9 cellular contexts compared by ENCODE assay signal in the genomic region with DNA sequence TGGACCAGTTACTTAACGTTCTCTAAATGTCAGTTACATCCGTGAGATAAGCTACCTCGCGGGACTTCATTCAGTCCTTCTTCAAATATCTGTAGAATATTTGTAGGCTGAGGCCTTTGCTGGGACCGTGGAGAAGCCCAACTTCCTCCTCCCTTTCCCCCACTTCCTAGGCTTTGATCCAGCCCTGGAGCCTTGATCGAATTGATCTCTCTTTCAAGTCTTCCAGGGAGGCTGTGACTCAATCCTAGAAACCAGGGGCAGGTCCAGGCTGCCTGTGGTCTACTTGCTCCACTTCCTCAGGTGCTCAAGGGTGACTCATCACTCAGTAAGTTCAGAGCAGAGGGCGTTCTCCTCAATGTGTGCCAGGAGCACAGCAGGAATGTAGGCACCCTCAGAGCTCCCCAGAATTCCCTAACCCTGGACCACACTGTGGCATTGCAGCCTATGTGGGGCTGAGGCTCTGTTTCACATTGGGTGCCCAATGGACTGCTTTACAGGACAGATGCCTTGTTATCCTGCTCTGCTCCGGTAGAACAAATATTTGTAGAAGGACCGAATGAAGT. TPM values are rescaled to one million over a fixed set of nuclear protein-coding genes. Genes with fewer than 3 reads are reported as not detected.
DNase-seq lines count a peak whose midpoint lies in the region; ATAC-seq lines count a peak whose summit lies in the region.
"Had no signal": no experiment of that assay in that cellular context is flagged by ENCODE, and none has a peak within 500 bp of the region (broad histone marks: within the 10 kb centered on the region; RNA-seq: fewer than 3 reads in every experiment).

No MANE protein-coding gene starts in this region.

- H3K4me3 Mint-ChIP-seq in T-helper 17 cell: no peak overlapping the region
- H3K4me3 Mint-ChIP-seq: activated naive CD8-positive, alpha-beta T cell had no signal

- H3K36me3 Mint-ChIP-seq in T-helper 17 cell (ENCODE audit: low read depth): no peaks in the 10 kb centered on the region
- H3K36me3 Mint-ChIP-seq: activated naive CD8-positive, alpha-beta T cell had no signal

- peaks cover 5% of the 10 kb centered on the region for H3K4me1 Mint-ChIP-seq in T-helper 17 cell

- no peak overlapping the region for H3K27ac Mint-ChIP-seq in T-helper 17 cell
- H3K27ac Mint-ChIP-seq: activated naive CD8-positive, alpha-beta T cell had no signal

- H3K27me3 Mint-ChIP-seq in T-helper 17 cell: no peaks in the 10 kb centered on the region
- H3K27me3 Mint-ChIP-seq: activated naive CD8-positive, alpha-beta T cell had no signal

- no peaks in the 10 kb centered on the region for H3K9me3 ChIP-seq in T-helper 17 cell (ENCODE audit: control insufficient read depth, low read length, poor library complexity, severe bottlenecking)

- peak; percentile 41 for DNase-seq in activated T-cell treated with anti-CD3 and anti-CD28 coated beads for 48 hours (ENCODE audit: low read depth)
- DNase-seq in activated T-cell treated with anti-CD3 and anti-CD28 coated beads, Interleukin-2, amount 50 U/mL, for 1 hour: no peak
- DNase-seq in UCSD-AML1 (lab: John Stamatoyannopoulos, UW; ENCODE audit: unreplicated experiment): peak; percentile 30
- DNase-seq in iPS-NIHi11 (ENCODE audit: low spot score): peak; percentile 50
- no peak for DNase-seq in T-helper 17 cell
- no peak for DNase-seq in COR-L47 (lab: John Stamatoyannopoulos, UW)

- ATAC-seq in HG03342 (IDR thresholded peaks at IDR 0.05; ENCODE audit: unreplicated experiment) (peak; percentile 64), HG03045 (IDR thresholded peaks at IDR 0.05; ENCODE audit: unreplicated experiment) (no peak), T-helper 17 cell (no peak)

RNA-seq across cellular contexts. Expression of a gene that starts 11.2 kb away (rescaled TPM):
- 10 to 100 TPM; 16.3 to 20.4 TPM for total RNA-seq in T-helper 17 cell

RNA-seq across cellular contexts. Expression of a gene that starts 42.8 kb away (rescaled TPM):
- under 1 TPM; 0.22 to 0.29 TPM for total RNA-seq in T-helper 17 cell

RNA-seq across cellular contexts. Expression of a gene that starts 49.8 kb away (rescaled TPM):
- total RNA-seq in T-helper 17 cell: 10 to 100 TPM; 66.0 to 67.0 TPM

Comparison
In these comparisons a context has a peak if more than half of its experiments do, and no peak if none do; other contexts are left out.
1. DNase-seq: peak in activated T-cell treated with anti-CD3 and anti-CD28 coated beads for 48 hours (single experiment), UCSD-AML1 (single experiment) and iPS-NIHi11 (single experiment); none in activated T-cell treated with anti-CD3 and anti-CD28 coated beads, Interleukin-2, amount 50 U/mL, for 1 hour (single experiment), T-helper 17 cell (0 of 3) and COR-L47 (single experiment).